Comparison of ENCODE assay signal across 14 cellular contexts in the genomic region with DNA sequence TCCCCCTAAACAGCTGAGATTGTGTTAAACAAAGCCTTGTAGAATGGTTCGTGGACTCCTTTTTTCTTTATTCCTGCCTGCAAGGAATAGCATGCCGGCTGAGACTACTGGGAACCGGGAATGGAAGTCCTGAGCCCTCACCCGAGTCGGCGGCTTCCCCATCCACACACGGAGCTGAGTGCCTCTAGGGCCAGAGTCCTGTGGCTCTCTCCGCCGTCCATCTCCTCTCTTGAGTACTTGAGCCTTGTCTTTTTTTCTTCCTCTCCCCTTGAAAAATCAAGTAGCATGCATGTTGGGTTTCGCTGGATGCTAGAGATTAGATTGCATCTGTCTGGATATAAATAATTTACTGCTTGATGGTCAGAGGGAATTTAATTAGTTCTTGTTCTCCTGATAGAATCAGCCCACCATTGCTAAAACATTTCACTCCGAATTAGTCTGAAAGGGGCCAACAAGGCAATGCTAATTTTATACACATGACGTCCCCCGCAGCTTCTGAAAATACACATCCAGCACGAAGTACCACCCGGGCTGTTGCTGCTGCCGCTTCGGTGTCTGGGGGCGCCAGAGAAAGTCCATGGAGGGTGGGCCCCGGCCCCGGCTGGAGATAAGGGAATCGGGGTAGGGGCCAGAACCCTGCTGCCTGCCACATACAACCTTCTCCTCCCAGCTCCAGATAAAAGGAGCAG. TPM values are rescaled to one million over a fixed set of nuclear protein-coding genes. Genes with fewer than 3 reads are reported as not detected.
"Had no signal": no experiment of that assay in that cellular context is flagged by ENCODE, and none has a peak within 500 bp of the region (broad histone marks: within the 10 kb centered on the region; RNA-seq: fewer than 3 reads in every experiment).

No MANE protein-coding gene starts in this region.

- FAIRE-seq: kidney had no signal

- ATAC-seq: activated T-cell treated with anti-CD3 and anti-CD28 coated beads, Interleukin-2, amount 50 U/mL, for 4 hours; gastrocnemius medialis; left ventricle myocardium superior had no signal

- DNase-seq: activated CD4-positive, alpha-beta memory T cell treated with anti-CD3 and anti-CD28 coated beads for 36 hours; activated CD4-positive, alpha-beta T cell treated with anti-CD3 and anti-CD28 coated beads for 1 hour; activated effector memory CD4-positive, alpha-beta T cell treated with anti-CD3 and anti-CD28 coated beads, Interleukin-2, amount 50 U/mL, for 16 hours; activated naive CD8-positive, alpha-beta T cell treated with anti-CD3 and anti-CD28 coated beads for 36 hours; activated T-cell treated with anti-CD3 and anti-CD28 coated beads, Interleukin-2, amount 50 U/mL, for 4 hours; gastrocnemius medialis; left ventricle myocardium superior; ovary; T-helper 9 cell had no signal

- H3K27me3 ChIP-seq: ovary had no signal

- H3K9me3 ChIP-seq: breast epithelium, gastrocnemius medialis, ovary, tibial nerve had no signal

- H3K27ac ChIP-seq: breast epithelium, gastrocnemius medialis, ovary, skin epidermis, tibial nerve had no signal

- H3K36me3 ChIP-seq: breast epithelium, gastrocnemius medialis, ovary, tibial nerve had no signal

- H3K4me3 ChIP-seq: breast epithelium, gastrocnemius medialis, ovary, skin epidermis, tibial nerve had no signal

- H3K4me1 ChIP-seq: breast epithelium, gastrocnemius medialis, tibial nerve had no signal

RNA-seq across cellular contexts. Expression of a gene that starts 48.6 kb away (rescaled TPM):
- total RNA-seq: activated CD4-positive, alpha-beta memory T cell treated with anti-CD3 and anti-CD28 coated beads for 36 hours; activated naive CD8-positive, alpha-beta T cell treated with anti-CD3 and anti-CD28 coated beads for 36 hours; activated T-cell treated with anti-CD3 and anti-CD28 coated beads, Interleukin-2, amount 50 U/mL, for 4 hours; breast epithelium; gastrocnemius medialis; kidney; left ventricle myocardium superior; renal cortical epithelial cell; tibial nerve had no signal
